1 cellular context compared by ENCODE assay signal in genomic region chr11:69696749-69697488, GRCh38.
TF ChIP-seq lines count a peak whose summit lies in the region.

No MANE protein-coding gene starts in this region.

TF ChIP-seq in IMR-90, 13 proteins besides CTCF, POLR2A, EP300 and RAD21:
- TF ChIP-seq FOS (IDR thresholded peaks at IDR 0.05; ENCODE audit: low read depth, low read length) (no peak), CHD1 (IDR thresholded peaks at IDR 0.05; ENCODE audit: low read depth, low read length) (no peak), MAZ (IDR thresholded peaks at IDR 0.05; ENCODE audit: borderline replicate concordance, low read depth, low read length) (no peak), MAFK (IDR thresholded peaks at IDR 0.05; ENCODE audit: low read depth, low read length) (no peak), RCOR1 (IDR thresholded peaks at IDR 0.05; ENCODE audit: insufficient replicate concordance, low read length) (no peak), SMC3 (IDR thresholded peaks at IDR 0.05; ENCODE audit: low read depth, low read length) (no peak), BHLHE40 (IDR thresholded peaks at IDR 0.05; ENCODE audit: low read depth, low read length) (no peak), MXI1 (IDR thresholded peaks at IDR 0.05; ENCODE audit: borderline replicate concordance, low read depth, low read length) (no peak), RFX5 (IDR thresholded peaks at IDR 0.05; ENCODE audit: low read depth, low read length) (no peak), NFE2L2 (IDR thresholded peaks at IDR 0.05; ENCODE audit: low read depth, low read length) (no peak), USF2 (IDR thresholded peaks at IDR 0.05; ENCODE audit: low read depth, low read length) (no peak), CEBPB (IDR thresholded peaks at IDR 0.05; ENCODE audit: low read depth, low read length) (no peak)
- TF ChIP-seq, protein P1, sequence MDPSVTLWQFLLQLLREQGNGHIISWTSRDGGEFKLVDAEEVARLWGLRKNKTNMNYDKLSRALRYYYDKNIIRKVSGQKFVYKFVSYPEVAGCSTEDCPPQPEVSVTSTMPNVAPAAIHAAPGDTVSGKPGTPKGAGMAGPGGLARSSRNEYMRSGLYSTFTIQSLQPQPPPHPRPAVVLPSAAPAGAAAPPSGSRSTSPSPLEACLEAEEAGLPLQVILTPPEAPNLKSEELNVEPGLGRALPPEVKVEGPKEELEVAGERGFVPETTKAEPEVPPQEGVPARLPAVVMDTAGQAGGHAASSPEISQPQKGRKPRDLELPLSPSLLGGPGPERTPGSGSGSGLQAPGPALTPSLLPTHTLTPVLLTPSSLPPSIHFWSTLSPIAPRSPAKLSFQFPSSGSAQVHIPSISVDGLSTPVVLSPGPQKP (IDR thresholded peaks at IDR 0.05; ENCODE audit: borderline replicate concordance, low read depth, low read length) = no peak
